In the genomic region with DNA sequence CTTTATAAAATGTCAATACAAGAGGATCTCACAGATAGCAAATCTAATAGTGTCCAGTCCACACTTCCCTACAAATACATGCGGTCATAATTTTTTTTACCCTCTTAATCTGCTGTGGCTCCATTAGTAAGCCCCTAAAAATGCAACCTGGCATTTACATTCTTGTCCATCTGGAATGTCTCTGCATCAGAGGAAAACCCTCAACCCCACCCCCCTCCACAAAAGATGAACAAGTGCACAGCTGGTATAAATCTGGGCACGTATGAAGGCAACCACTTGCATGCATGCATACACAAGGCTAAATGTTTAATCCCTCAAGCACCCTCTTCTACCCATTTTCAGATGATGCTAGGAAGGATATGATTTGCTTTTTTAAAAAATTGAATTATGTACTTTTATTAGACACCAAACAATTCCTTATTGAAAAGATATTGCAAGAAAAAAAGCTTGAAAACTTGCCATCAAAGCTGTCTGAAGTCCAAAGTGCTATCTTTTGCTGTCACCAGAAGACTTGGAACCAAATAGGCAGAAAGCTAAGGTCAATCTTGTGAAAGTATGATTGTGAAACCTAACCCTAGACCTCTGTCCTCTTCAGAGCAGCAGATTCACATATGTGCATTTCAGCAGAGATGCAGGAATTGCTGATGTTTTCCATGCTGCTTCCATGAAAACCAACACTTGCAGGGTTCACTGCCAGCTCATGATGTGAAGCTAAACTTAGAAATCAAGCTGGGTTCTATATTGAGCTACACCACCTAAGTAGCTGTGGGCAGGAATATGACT, we compare ENCODE assay signal across 12 cellular contexts. TPM values are rescaled to one million over a fixed set of nuclear protein-coding genes. Genes with fewer than 3 reads are reported as not detected.
DNase-seq lines count a peak whose midpoint lies in the region; ATAC-seq and TF ChIP-seq lines count a peak whose summit lies in the region.
"Had no signal": no experiment of that assay in that cellular context is flagged by ENCODE, and none has a peak within 500 bp of the region (broad histone marks: within the 10 kb centered on the region; RNA-seq: fewer than 3 reads in every experiment).

No MANE protein-coding gene starts in this region.

- DNase-seq in AG20443 (ENCODE audit: low spot score) (peak; percentile 70), NB4 (ENCODE audit: low read depth) (peak; percentile 20), epithelial cell of esophagus (ENCODE audit: low read depth) (peak; percentile 57), mucosa of descending colon (no peak)
- DNase-seq in stimulated activated naive CD8-positive, alpha-beta T cell treated with anti-CD3 and anti-CD28 coated beads, Interleukin-15, Interleukin-2, amounts not matched to agents 100 U/mL and 50 U/mL, for 24 hours: no peak
- no peak for DNase-seq in stimulated activated CD4-positive, alpha-beta T cell treated with anti-CD3 and anti-CD28 coated beads, Interleukin-2, amount 100 ng/mL, for 48 hours
- DNase-seq: caudate nucleus, NCI-H187 treated with DMSO at 0.1 percent for 48 hours, occipital lobe had no signal

- ATAC-seq in mucosa of descending colon (peak; percentile 47), HG02759 (IDR thresholded peaks at IDR 0.05; ENCODE audit: unreplicated experiment) (no peak), GM18870 (IDR thresholded peaks at IDR 0.05; ENCODE audit: unreplicated experiment) (no peak)
- ATAC-seq in stimulated activated naive CD8-positive, alpha-beta T cell treated with anti-CD3 and anti-CD28 coated beads, Interleukin-15, Interleukin-2, amounts not matched to agents 100 U/mL and 50 U/mL, for 24 hours: no peak

- no peak for TF ChIP-seq POLR2A in NB4 (IDR thresholded peaks at IDR 0.05; ENCODE audit: extremely low read depth, insufficient read length)

- no peaks in the 10 kb centered on the region for H3K9me3 ChIP-seq in mucosa of descending colon

- no peak for TF ChIP-seq CTCF in NB4 (IDR thresholded peaks at IDR 0.05; ENCODE audit: low read depth, low read length)
- no peak for TF ChIP-seq CTCF in epithelial cell of esophagus (IDR thresholded peaks at IDR 0.05; ENCODE audit: insufficient read depth, low read depth, low read length, missing control alignments)
- TF ChIP-seq CTCF in mucosa of descending colon (IDR thresholded peaks at IDR 0.05): no peak

- intact Hi-C loops in mucosa of descending colon (cut with DNase I, micrococcal nuclease): no loop called here

- H3K4me3 ChIP-seq in NB4 (ENCODE audit: low read depth, low read length) (no peak overlapping the region), epithelial cell of esophagus (ENCODE audit: low read length) (no peak overlapping the region), mucosa of descending colon (no peak overlapping the region)
- H3K4me3 ChIP-seq: SK-N-MC had no signal

- H3K4me1 ChIP-seq in mucosa of descending colon (ENCODE audit: low read depth): no peaks in the 10 kb centered on the region

- H3K36me3 ChIP-seq in mucosa of descending colon (ENCODE audit: low read depth): no peaks in the 10 kb centered on the region

RNA-seq across cellular contexts. Expression of gene IRS1, which starts 39.0 kb away (rescaled TPM):
- 10 to 100 TPM in 2 of 3 donors, 1 to 10 TPM in 1; 8.1 to 29.0 (median 13.5) TPM for total RNA-seq in mucosa of descending colon

Comparison
In these comparisons a context has a peak if more than half of its experiments do, and no peak if none do; other contexts are left out.
1. DNase-seq: peak in AG20443 (single experiment), NB4 (single experiment) and epithelial cell of esophagus (single experiment); none in mucosa of descending colon (0 of 3), stimulated activated naive CD8-positive, alpha-beta T cell treated with anti-CD3 and anti-CD28 coated beads, Interleukin-15, Interleukin-2, amounts not matched to agents 100 U/mL and 50 U/mL, for 24 hours (single experiment) and stimulated activated CD4-positive, alpha-beta T cell treated with anti-CD3 and anti-CD28 coated beads, Interleukin-2, amount 100 ng/mL, for 48 hours (0 of 2).